In the genomic region with DNA sequence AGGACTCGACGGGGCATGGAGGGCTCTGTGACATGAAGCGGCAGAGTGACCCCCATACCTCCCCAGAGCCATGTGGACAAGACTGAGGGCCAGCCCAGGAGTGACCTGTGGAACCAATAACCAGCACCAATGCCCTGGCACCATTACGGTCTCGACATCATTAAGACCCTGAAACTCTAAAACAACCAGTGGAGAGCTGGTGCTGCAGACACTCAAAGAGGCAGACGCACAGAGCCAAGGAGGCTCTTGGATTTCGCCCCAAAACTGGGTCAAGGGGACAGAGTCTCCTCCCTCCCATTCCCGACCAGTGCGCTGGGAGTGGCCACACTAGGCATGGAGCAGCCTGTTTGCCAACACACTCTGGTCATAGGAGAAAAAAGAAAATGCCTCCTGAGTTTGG, we compare ENCODE assay signal across 15 cellular contexts. TPM values are rescaled to one million over a fixed set of nuclear protein-coding genes. Genes with fewer than 3 reads are reported as not detected.
DNase-seq lines count a peak whose midpoint lies in the region; ATAC-seq and TF ChIP-seq lines count a peak whose summit lies in the region.
"Had no signal": no experiment of that assay in that cellular context is flagged by ENCODE, and none has a peak within 500 bp of the region (broad histone marks: within the 10 kb centered on the region; RNA-seq: fewer than 3 reads in every experiment).

No MANE protein-coding gene starts in this region.

- peaks cover 38% of the 10 kb centered on the region for H3K4me1 Mint-ChIP-seq in nephron progenitor cell

- DNase-seq in heart left ventricle (peak in 2 of 5 donors; percentile 46 to 56), nephron progenitor cell (no peak), upper lobe of left lung (no peak), NCI-H187 (lab: John Stamatoyannopoulos, UW) (no peak)
- DNase-seq in activated naive CD4-positive, alpha-beta T cell treated with anti-CD3 and anti-CD28 coated beads, Interleukin-2, amount 50 U/mL, for 72 hours (ENCODE audit: low spot score in 2 of 2): no peak
- DNase-seq: activated CD8-positive, alpha-beta memory T cell treated with anti-CD3 and anti-CD28 coated beads, Interleukin-2, amount 10 ng/mL, durations not matched to agents 7 days and 5 days; SIG-M5; stimulated activated CD4-positive, alpha-beta T cell treated with anti-CD3 and anti-CD28 coated beads, Interleukin-4, amount 100 ng/mL, for 4 hours; stimulated activated CD8-positive, alpha-beta memory T cell treated with anti-CD3 and anti-CD28 coated beads, Interleukin-4, amount 100 ng/mL, for 48 hours had no signal

- intact Hi-C loops in heart left ventricle (cut with DNase I): loop anchor here in 8 of 10 donors (2.0 to 10.0 kb wide), 4 partner anchors 41 to 375 kb away; a partner anchor contains a TSS

- no peaks in the 10 kb centered on the region for H3K36me3 ChIP-seq in heart left ventricle
- no peaks in the 10 kb centered on the region for H3K36me3 ChIP-seq in upper lobe of left lung
- H3K36me3 ChIP-seq: suprapubic skin had no signal

- TF ChIP-seq EP300 in upper lobe of left lung (IDR thresholded peaks at IDR 0.05): no peak

- H3K9me3 ChIP-seq in heart left ventricle (no peaks in the 10 kb centered on the region), upper lobe of left lung (no peaks in the 10 kb centered on the region)
- H3K9me3 ChIP-seq: suprapubic skin had no signal

- peak overlapping the region; percentile 80 for H3K27ac Mint-ChIP-seq in nephron progenitor cell
- H3K27ac Mint-ChIP-seq in activated naive CD4-positive, alpha-beta T cell treated with anti-CD3 and anti-CD28 coated beads, Interleukin-2, amount 50 U/mL, for 72 hours: no peak overlapping the region
- H3K27ac Mint-ChIP-seq: activated CD8-positive, alpha-beta memory T cell treated with anti-CD3 and anti-CD28 coated beads, Interleukin-2, amount 10 ng/mL, durations not matched to agents 7 days and 5 days; T-helper 2 cell treated with Interferon-gamma antibody and Interleukin-4, amounts not matched to agents 5 μg/mL and 100 μg/mL, for 36 hours had no signal

- peaks cover 28% of the 10 kb centered on the region for H3K9me3 Mint-ChIP-seq in nephron progenitor cell
- no peaks in the 10 kb centered on the region for H3K9me3 Mint-ChIP-seq in activated naive CD4-positive, alpha-beta T cell treated with anti-CD3 and anti-CD28 coated beads, Interleukin-2, amount 50 U/mL, for 72 hours
- H3K9me3 Mint-ChIP-seq: T-helper 2 cell treated with Interferon-gamma antibody and Interleukin-4, amounts not matched to agents 5 μg/mL and 100 μg/mL, for 36 hours had no signal

- TF ChIP-seq CTCF in heart left ventricle (IDR thresholded peaks at IDR 0.05) (no peak), nephron progenitor cell (IDR thresholded peaks at IDR 0.05) (no peak), upper lobe of left lung (IDR thresholded peaks at IDR 0.05) (no peak)

- peaks cover 6 to 81% (median 53%) of the 10 kb centered on the region in 12 donors for H3K4me1 ChIP-seq in heart left ventricle
- H3K4me1 ChIP-seq in upper lobe of left lung: peaks cover 16 to 55% (median 40%) of the 10 kb centered on the region in 4 donors

- H3K27ac ChIP-seq in angular gyrus (ENCODE audit: low read depth, low read length) (peak overlapping the region; percentile 7), heart left ventricle (peak overlapping the region in 11 of 12 donors; percentile 65 to 84 (median 73)), upper lobe of left lung (peak overlapping the region in 3 of 4 donors; percentile 23 to 69 (median 45))
- H3K27ac ChIP-seq: suprapubic skin had no signal

- H3K4me3 Mint-ChIP-seq in nephron progenitor cell: no peak overlapping the region
- H3K4me3 Mint-ChIP-seq: activated CD8-positive, alpha-beta memory T cell treated with anti-CD3 and anti-CD28 coated beads, Interleukin-2, amount 10 ng/mL, durations not matched to agents 7 days and 5 days; T-helper 2 cell treated with Interferon-gamma antibody and Interleukin-4, amounts not matched to agents 5 μg/mL and 100 μg/mL, for 36 hours had no signal

- H3K27me3 ChIP-seq in heart left ventricle (no peaks in the 10 kb centered on the region), upper lobe of left lung (no peaks in the 10 kb centered on the region)
- H3K27me3 ChIP-seq: suprapubic skin had no signal

- ATAC-seq in heart left ventricle (peak in 2 of 4 donors; percentile 23 to 26), upper lobe of left lung (ENCODE audit: low FRiP score in 2 of 2) (peak; percentile 36 to 64), GM21737 (IDR thresholded peaks at IDR 0.05; ENCODE audit: unreplicated experiment) (no peak)
- ATAC-seq in activated naive CD4-positive, alpha-beta T cell treated with anti-CD3 and anti-CD28 coated beads, Interleukin-2, amount 50 U/mL, for 72 hours: no peak
- ATAC-seq: activated CD4-positive, CD25-positive, alpha-beta regulatory T cell treated with anti-CD3 and anti-CD28 coated beads, Interleukin-2, amount 50 U/mL, for 24 hours; activated CD8-positive, alpha-beta memory T cell treated with anti-CD3 and anti-CD28 coated beads, Interleukin-2, amount 10 ng/mL, durations not matched to agents 7 days and 5 days had no signal

- H3K36me3 Mint-ChIP-seq in nephron progenitor cell (ENCODE audit: low read depth): peaks cover 5% of the 10 kb centered on the region
- H3K36me3 Mint-ChIP-seq in activated naive CD4-positive, alpha-beta T cell treated with anti-CD3 and anti-CD28 coated beads, Interleukin-2, amount 50 U/mL, for 72 hours: no peaks in the 10 kb centered on the region
- H3K36me3 Mint-ChIP-seq: activated CD8-positive, alpha-beta memory T cell treated with anti-CD3 and anti-CD28 coated beads, Interleukin-2, amount 10 ng/mL, durations not matched to agents 7 days and 5 days had no signal

- peaks cover 4% of the 10 kb centered on the region for H3K27me3 Mint-ChIP-seq in nephron progenitor cell (ENCODE audit: low read depth, poor library complexity)

- no peak for TF ChIP-seq POLR2A in heart left ventricle (IDR thresholded peaks at IDR 0.05)
- no peak for TF ChIP-seq POLR2A in upper lobe of left lung (IDR thresholded peaks at IDR 0.05)

- WGBS in heart left ventricle, 4 donors: 70 to 84% (median 80%) methylated on average over 9 of the region's 9 CpGs
- 59 to 64% methylated on average over 6 to 9 of the region's 9 CpGs for WGBS in upper lobe of left lung, 2 donors

- no peak overlapping the region for H3K4me3 ChIP-seq in heart left ventricle
- no peak overlapping the region for H3K4me3 ChIP-seq in upper lobe of left lung
- H3K4me3 ChIP-seq: skin epidermis, suprapubic skin had no signal

RNA-seq across cellular contexts. Expression of a gene that starts 41.6 kb away (rescaled TPM):
- 10 to 100 TPM in 6 of 9 donors, 1 to 10 TPM in 3; 7.8 to 30.8 (median 11.1) TPM for total RNA-seq in heart left ventricle
- polyA plus RNA-seq in heart left ventricle: 10 to 100 TPM in 1 of 2 donors, 1 to 10 TPM in 1; 9.9 to 25.2 TPM
- 10 to 100 TPM; 12.0 to 53.5 (median 28.2) TPM for total RNA-seq in upper lobe of left lung
- 1 to 10 TPM; 1.8 to 6.5 TPM for total RNA-seq in activated naive CD4-positive, alpha-beta T cell treated with anti-CD3 and anti-CD28 coated beads, Interleukin-2, amount 50 U/mL, for 72 hours

Comparison
In these comparisons a context has a peak if more than half of its experiments do, and no peak if none do; other contexts are left out.
1. H3K27ac ChIP-seq: peak in every context shown above with its lines; median percentile 73 in heart left ventricle; 45 in upper lobe of left lung; 7 in angular gyrus.
2. ATAC-seq: peak in upper lobe of left lung (2 of 2); none in GM21737 (single experiment) and activated naive CD4-positive, alpha-beta T cell treated with anti-CD3 and anti-CD28 coated beads, Interleukin-2, amount 50 U/mL, for 72 hours (0 of 2).